In the genomic region with DNA sequence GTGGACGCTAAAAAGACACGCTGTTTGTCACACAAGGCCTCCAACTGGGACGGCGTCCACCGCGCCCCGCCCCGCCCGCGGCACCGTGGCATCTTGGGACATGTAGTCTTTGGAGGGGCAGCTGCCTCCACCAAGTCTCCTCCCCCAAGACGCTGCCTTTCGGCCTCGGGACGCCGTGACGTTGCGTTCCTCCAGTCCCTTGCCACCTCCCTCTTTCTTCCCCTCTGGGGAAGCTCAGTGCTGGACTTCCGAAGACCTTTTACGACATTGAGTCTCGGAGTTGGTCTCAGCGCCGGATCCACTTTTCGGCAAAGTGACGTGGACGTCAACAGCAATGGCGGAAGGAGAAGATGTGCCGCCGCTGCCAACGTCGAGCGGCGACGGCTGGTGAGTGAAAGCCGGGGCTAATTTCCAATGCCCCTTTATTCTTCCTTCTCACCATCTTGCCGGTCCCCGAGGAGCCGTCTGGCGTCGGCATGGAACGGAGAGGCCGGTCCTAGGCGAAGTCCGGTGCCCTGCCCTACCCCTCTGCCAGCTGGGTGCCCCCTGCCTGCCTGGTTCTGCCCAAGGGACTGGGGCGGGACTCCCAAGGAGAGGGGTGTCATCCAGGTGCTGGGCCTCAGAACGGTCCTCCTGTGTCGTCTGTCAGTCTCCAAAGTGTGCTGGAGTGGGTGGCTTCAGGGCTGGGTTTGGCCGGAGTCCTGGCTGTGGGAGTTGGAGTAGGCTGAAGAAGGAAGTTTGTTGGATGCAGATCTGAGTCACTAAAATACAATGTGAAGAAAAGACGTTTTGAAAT, we compare ENCODE assay signal across 1 cellular context.
TF ChIP-seq lines count a peak whose summit lies in the region.

A gene (plus strand): TSS at position 308 of the 796 bp plus-strand sequence. CDS start 27 bp downstream, at position 335.

TF ChIP-seq in GM23338, 12 proteins besides CTCF, POLR2A, EP300 and RAD21 (continued from another document):
- TF ChIP-seq, protein P1, sequence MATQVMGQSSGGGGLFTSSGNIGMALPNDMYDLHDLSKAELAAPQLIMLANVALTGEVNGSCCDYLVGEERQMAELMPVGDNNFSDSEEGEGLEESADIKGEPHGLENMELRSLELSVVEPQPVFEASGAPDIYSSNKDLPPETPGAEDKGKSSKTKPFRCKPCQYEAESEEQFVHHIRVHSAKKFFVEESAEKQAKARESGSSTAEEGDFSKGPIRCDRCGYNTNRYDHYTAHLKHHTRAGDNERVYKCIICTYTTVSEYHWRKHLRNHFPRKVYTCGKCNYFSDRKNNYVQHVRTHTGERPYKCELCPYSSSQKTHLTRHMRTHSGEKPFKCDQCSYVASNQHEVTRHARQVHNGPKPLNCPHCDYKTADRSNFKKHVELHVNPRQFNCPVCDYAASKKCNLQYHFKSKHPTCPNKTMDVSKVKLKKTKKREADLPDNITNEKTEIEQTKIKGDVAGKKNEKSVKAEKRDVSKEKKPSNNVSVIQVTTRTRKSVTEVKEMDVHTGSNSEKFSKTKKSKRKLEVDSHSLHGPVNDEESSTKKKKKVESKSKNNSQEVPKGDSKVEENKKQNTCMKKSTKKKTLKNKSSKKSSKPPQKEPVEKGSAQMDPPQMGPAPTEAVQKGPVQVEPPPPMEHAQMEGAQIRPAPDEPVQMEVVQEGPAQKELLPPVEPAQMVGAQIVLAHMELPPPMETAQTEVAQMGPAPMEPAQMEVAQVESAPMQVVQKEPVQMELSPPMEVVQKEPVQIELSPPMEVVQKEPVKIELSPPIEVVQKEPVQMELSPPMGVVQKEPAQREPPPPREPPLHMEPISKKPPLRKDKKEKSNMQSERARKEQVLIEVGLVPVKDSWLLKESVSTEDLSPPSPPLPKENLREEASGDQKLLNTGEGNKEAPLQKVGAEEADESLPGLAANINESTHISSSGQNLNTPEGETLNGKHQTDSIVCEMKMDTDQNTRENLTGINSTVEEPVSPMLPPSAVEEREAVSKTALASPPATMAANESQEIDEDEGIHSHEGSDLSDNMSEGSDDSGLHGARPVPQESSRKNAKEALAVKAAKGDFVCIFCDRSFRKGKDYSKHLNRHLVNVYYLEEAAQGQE (IDR thresholded peaks at IDR 0.05; ENCODE audit: unreplicated experiment): no peak
- TF ChIP-seq POLR2AphosphoS5 (IDR thresholded peaks at IDR 0.05; ENCODE audit: low read depth): peak; percentile 83
- TF ChIP-seq, protein P2, sequence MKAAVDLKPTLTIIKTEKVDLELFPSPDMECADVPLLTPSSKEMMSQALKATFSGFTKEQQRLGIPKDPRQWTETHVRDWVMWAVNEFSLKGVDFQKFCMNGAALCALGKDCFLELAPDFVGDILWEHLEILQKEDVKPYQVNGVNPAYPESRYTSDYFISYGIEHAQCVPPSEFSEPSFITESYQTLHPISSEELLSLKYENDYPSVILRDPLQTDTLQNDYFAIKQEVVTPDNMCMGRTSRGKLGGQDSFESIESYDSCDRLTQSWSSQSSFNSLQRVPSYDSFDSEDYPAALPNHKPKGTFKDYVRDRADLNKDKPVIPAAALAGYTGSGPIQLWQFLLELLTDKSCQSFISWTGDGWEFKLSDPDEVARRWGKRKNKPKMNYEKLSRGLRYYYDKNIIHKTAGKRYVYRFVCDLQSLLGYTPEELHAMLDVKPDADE (IDR thresholded peaks at IDR 0.05): peak; percentile 91
- TF ChIP-seq EZH2 (IDR thresholded peaks at IDR 0.05; ENCODE audit: low read depth, unreplicated experiment): no peak
- TF ChIP-seq NANOG (IDR thresholded peaks at IDR 0.05; ENCODE audit: borderline replicate concordance): no peak
- TF ChIP-seq, protein P3, sequence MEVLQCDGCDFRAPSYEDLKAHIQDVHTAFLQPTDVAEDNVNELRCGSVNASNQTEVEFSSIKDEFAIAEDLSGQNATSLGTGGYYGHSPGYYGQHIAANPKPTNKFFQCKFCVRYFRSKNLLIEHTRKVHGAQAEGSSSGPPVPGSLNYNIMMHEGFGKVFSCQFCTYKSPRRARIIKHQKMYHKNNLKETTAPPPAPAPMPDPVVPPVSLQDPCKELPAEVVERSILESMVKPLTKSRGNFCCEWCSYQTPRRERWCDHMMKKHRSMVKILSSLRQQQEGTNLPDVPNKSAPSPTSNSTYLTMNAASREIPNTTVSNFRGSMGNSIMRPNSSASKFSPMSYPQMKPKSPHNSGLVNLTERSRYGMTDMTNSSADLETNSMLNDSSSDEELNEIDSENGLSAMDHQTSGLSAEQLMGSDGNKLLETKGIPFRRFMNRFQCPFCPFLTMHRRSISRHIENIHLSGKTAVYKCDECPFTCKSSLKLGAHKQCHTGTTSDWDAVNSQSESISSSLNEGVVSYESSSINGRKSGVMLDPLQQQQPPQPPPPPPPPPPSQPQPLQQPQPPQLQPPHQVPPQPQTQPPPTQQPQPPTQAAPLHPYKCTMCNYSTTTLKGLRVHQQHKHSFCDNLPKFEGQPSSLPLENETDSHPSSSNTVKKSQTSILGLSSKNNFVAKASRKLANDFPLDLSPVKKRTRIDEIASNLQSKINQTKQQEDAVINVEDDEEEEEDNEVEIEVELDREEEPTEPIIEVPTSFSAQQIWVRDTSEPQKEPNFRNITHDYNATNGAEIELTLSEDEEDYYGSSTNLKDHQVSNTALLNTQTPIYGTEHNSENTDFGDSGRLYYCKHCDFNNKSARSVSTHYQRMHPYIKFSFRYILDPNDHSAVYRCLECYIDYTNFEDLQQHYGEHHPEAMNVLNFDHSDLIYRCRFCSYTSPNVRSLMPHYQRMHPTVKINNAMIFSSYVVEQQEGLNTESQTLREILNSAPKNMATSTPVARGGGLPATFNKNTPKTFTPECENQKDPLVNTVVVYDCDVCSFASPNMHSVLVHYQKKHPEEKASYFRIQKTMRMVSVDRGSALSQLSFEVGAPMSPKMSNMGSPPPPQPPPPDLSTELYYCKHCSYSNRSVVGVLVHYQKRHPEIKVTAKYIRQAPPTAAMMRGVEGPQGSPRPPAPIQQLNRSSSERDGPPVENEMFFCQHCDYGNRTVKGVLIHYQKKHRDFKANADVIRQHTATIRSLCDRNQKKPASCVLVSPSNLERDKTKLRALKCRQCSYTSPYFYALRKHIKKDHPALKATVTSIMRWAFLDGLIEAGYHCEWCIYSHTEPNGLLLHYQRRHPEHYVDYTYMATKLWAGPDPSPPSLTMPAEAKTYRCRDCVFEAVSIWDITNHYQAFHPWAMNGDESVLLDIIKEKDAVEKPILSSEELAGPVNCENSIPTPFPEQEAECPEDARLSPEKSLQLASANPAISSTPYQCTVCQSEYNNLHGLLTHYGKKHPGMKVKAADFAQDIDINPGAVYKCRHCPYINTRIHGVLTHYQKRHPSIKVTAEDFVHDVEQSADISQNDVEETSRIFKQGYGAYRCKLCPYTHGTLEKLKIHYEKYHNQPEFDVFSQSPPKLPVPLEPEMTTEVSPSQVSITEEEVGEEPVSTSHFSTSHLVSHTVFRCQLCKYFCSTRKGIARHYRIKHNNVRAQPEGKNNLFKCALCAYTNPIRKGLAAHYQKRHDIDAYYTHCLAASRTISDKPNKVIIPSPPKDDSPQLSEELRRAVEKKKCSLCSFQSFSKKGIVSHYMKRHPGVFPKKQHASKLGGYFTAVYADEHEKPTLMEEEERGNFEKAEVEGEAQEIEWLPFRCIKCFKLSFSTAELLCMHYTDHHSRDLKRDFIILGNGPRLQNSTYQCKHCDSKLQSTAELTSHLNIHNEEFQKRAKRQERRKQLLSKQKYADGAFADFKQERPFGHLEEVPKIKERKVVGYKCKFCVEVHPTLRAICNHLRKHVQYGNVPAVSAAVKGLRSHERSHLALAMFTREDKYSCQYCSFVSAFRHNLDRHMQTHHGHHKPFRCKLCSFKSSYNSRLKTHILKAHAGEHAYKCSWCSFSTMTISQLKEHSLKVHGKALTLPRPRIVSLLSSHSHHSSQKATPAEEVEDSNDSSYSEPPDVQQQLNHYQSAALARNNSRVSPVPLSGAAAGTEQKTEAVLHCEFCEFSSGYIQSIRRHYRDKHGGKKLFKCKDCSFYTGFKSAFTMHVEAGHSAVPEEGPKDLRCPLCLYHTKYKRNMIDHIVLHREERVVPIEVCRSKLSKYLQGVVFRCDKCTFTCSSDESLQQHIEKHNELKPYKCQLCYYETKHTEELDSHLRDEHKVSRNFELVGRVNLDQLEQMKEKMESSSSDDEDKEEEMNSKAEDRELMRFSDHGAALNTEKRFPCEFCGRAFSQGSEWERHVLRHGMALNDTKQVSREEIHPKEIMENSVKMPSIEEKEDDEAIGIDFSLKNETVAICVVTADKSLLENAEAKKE (CRISPR knock-in tag; IDR thresholded peaks at IDR 0.05): no peak
- no peak for TF ChIP-seq EZH2phosphoT487 (IDR thresholded peaks at IDR 0.05; ENCODE audit: unreplicated experiment)
- no peak for TF ChIP-seq ZNF331 (CRISPR knock-in tag; IDR thresholded peaks at IDR 0.05; ENCODE audit: low read depth)
- TF ChIP-seq STAT1 (IDR thresholded peaks at IDR 0.05; ENCODE audit: unreplicated experiment): no peak
